ENCODE assay signal across 14 cellular contexts in genomic region chr5:61010759-61011460, GRCh38.
A peak's percentile ranks its signal among the peaks of the same experiment; 100 is the strongest.
DNase-seq lines count a peak whose midpoint lies in the region; ATAC-seq and TF ChIP-seq lines count a peak whose summit lies in the region.
"Had no signal": no experiment of that assay in that cellular context is flagged by ENCODE, and none has a peak within 500 bp of the region (broad histone marks: within the 10 kb centered on the region; RNA-seq: fewer than 3 reads in every experiment).

No MANE protein-coding gene starts in this region.

- peak; percentile 44 for ATAC-seq in sciatic nerve

- H3K9me2 ChIP-seq in SK-N-SH: no peaks in the 10 kb centered on the region

- peak; percentile 43 for TF ChIP-seq RAD21 in SK-N-SH (IDR thresholded peaks at IDR 0.05; ENCODE audit: low read length)

- no peaks in the 10 kb centered on the region for H3K9me3 ChIP-seq in SK-N-SH
- H3K9me3 ChIP-seq: right atrium auricular region, testis had no signal

- intact Hi-C loops in sciatic nerve (cut with DNase I): no loop called here

- H3K27me3 ChIP-seq in SK-N-SH (ENCODE audit: insufficient read depth): no peaks in the 10 kb centered on the region
- H3K27me3 ChIP-seq: right atrium auricular region, testis had no signal

- H3K4me3 ChIP-seq in SK-N-SH (ENCODE audit: low read depth in 2 of 2, low read length in 1 of 2): no peak overlapping the region
- H3K4me3 ChIP-seq in fibroblast of mammary gland (ENCODE audit: control insufficient read depth, low read depth, low read length): no peak overlapping the region
- H3K4me3 ChIP-seq: right atrium auricular region, testis had no signal

- CTCF ChIA-PET in SK-N-SH (lab: Yijun Ruan, JAX): interaction anchor here (0.6 to 2.4 kb wide), 3 partner anchors 45 to 1271 kb away, joined by 3 to 7 read pairs (median 3); no protein-coding TSS in a partner anchor

- H3K4me2 ChIP-seq in SK-N-SH: no peak overlapping the region

- H3K79me2 ChIP-seq in SK-N-SH (ENCODE audit: insufficient read depth): no peaks in the 10 kb centered on the region; the same call in 1 of the 2 replicates

- peaks cover 0 to 3% of the 10 kb centered on the region in 2 experiments for H3K36me3 ChIP-seq in SK-N-SH (replicated peaks in 1 of 2; ENCODE audit: control insufficient read depth in 1 of 2, insufficient read depth in 2 of 2, low read length in 1 of 2)
- H3K36me3 ChIP-seq: right atrium auricular region had no signal

- POLR2A ChIA-PET in SK-N-SH (lab: Yijun Ruan, JAX): no interaction called here

- H3K4me1 ChIP-seq in SK-N-SH (ENCODE audit: control insufficient read depth in 1 of 2, insufficient read depth in 2 of 2, low read depth in 1 of 2, low read length in 1 of 2): no peaks in the 10 kb centered on the region; a peak in 1 of 4 replicates
- H3K4me1 ChIP-seq: right atrium auricular region, testis had no signal

- H2AFZ ChIP-seq in SK-N-SH (ENCODE audit: low read depth): no peak overlapping the region

- WGBS in SK-N-SH (ENCODE audit: low lambda C conversion rate): 78% methylated on average over 5 of the region's 5 CpGs

- H3K27ac ChIP-seq in SK-N-SH (ENCODE audit: low read depth in 2 of 2, low read length in 1 of 2): no peak overlapping the region
- H3K27ac ChIP-seq: 22Rv1, right atrium auricular region, testis had no signal

- peak; percentile 54 for TF ChIP-seq CTCF in SK-N-SH (IDR thresholded peaks at IDR 0.05)
- TF ChIP-seq CTCF in fibroblast of mammary gland (conservative IDR thresholded peaks at IDR 0.05; ENCODE audit: control insufficient read depth, insufficient read depth, low read depth, low read length): peak; percentile 43

- no peak for TF ChIP-seq EP300 in SK-N-SH (IDR thresholded peaks at IDR 0.05; ENCODE audit: borderline replicate concordance in 1 of 2, low read depth in 1 of 2, low read length in 1 of 2)

- H3F3A ChIP-seq in SK-N-SH (replicated peaks; ENCODE audit: insufficient read depth): peaks cover 3% of the 10 kb centered on the region

- H4K20me1 ChIP-seq in SK-N-SH (ENCODE audit: insufficient read depth): no peaks in the 10 kb centered on the region

- DNase-seq in DMS 273 (lab: John Stamatoyannopoulos, UW; ENCODE audit: unreplicated experiment): peak; percentile 42
- DNase-seq in DMS 273 treated with DMSO at 0.1 percent for 48 hours (lab: John Stamatoyannopoulos, UW): no peak
- DNase-seq in SK-N-SH: no peak
- peak; percentile 34 for DNase-seq in fibroblast of mammary gland (ENCODE audit: low read depth)
- DNase-seq in sciatic nerve (ENCODE audit: low spot score): no peak
- no peak for DNase-seq in stimulated activated CD4-positive, alpha-beta T cell treated with anti-CD3 and anti-CD28 coated beads, Interleukin-15, amount 100 ng/mL, for 24 hours
- DNase-seq in SW480 (ENCODE audit: low spot score): no peak
- no peak for DNase-seq in activated effector memory CD4-positive, alpha-beta T cell treated with Interleukin-2 at 50 U/mL for 16 hours
- DNase-seq: effector CD8-positive, alpha-beta T cell; GDM1; NCI-H2029; testis had no signal

- H3K9ac ChIP-seq in SK-N-SH: no peak overlapping the region

TF ChIP-seq in SK-N-SH, 30 proteins besides CTCF, POLR2A, EP300 and RAD21:
- TF ChIP-seq USF2 (IDR thresholded peaks at IDR 0.05; ENCODE audit: borderline replicate concordance, low read depth, low read length) (no peak), NRF1 (IDR thresholded peaks at IDR 0.05; ENCODE audit: low read depth, low read length) (no peak), USF1 (IDR thresholded peaks at IDR 0.05; ENCODE audit: borderline replicate concordance, low read depth) (no peak)

Comparison
In these comparisons a context has a peak if more than half of its experiments do, and no peak if none do; other contexts are left out.
1. DNase-seq: peak in DMS 273 (single experiment) and fibroblast of mammary gland (single experiment); none in DMS 273 treated with DMSO at 0.1 percent for 48 hours (single experiment), SK-N-SH (single experiment), sciatic nerve (single experiment), stimulated activated CD4-positive, alpha-beta T cell treated with anti-CD3 and anti-CD28 coated beads, Interleukin-15, amount 100 ng/mL, for 24 hours (single experiment), SW480 (single experiment) and activated effector memory CD4-positive, alpha-beta T cell treated with Interleukin-2 at 50 U/mL for 16 hours (single experiment).